Comparison of ENCODE assay signal across 12 cellular contexts in the genomic region with DNA sequence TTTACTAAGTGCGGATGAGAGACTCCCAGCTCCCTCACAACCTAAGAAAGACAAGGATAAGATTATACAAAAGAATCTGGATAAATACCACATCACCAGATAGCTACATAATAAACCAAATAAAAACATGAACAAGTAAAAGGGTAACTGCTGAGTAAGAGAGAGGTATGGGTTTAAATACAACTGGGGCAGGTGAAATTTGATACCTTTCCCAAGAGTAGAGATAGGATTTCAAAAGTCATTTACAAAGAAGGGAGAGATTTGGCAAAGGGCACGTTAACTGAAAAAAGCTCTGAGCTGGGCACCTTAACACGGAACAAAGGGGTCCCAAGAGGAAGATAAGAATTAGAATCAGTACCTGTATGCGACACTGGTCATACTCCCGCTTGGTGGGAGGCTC. TPM values are rescaled to one million over a fixed set of nuclear protein-coding genes. Genes with fewer than 3 reads are reported as not detected.
DNase-seq lines count a peak whose midpoint lies in the region; ATAC-seq and TF ChIP-seq lines count a peak whose summit lies in the region.
"Had no signal": no experiment of that assay in that cellular context is flagged by ENCODE, and none has a peak within 500 bp of the region (broad histone marks: within the 10 kb centered on the region; RNA-seq: fewer than 3 reads in every experiment).

No MANE protein-coding gene starts in this region.

- H3K36me3 ChIP-seq in A673 (ENCODE audit: insufficient read depth, low read length, poor library complexity, severe bottlenecking), result peaks cover 39% of the 10 kb centered on the region
- no peaks in the 10 kb centered on the region; the same call in 1 of the 2 replicates for H3K36me3 ChIP-seq in Caco-2 (ENCODE audit: control insufficient read depth, insufficient read depth, low read length)
- peaks cover 39% of the 10 kb centered on the region for H3K36me3 ChIP-seq in upper lobe of right lung

- POLR2A ChIA-PET in A673 (lab: Charles Lee; ENCODE audit: low non-redundant PET) (interaction anchor here (1.0 kb wide), 1 partner anchor 12 kb away, joined by 4 read pairs; the partner anchor contains the start of genes C11orf98 and CSKMT), Caco-2 (lab: Charles Lee) (interaction anchor here (0.5 to 1.0 kb wide), 2 partner anchors 12 to 51 kb away, joined by 10 to 11 read pairs; partner anchors contain the start of genes C11orf98, CSKMT and TTC9C), WTC11 (lab: Charles Lee) (interaction anchor here (1.0 to 1.8 kb wide), 2 partner anchors 12 to 56 kb away, joined by 3 to 8 read pairs; partner anchors contain the start of genes B3GAT3, C11orf98 and CSKMT)

- H3K27ac Mint-ChIP-seq in Caco-2 (ENCODE audit: unreplicated experiment), result no peak overlapping the region
- H3K27ac Mint-ChIP-seq in WTC11, result peak overlapping the region; percentile 48; the same call in 1 of the 2 replicates
- H3K27ac Mint-ChIP-seq in memory B cell, result peak overlapping the region; percentile 97

- H3K4me3 ChIP-seq in A673 (ENCODE audit: low read depth, low read length, poor library complexity, severe bottlenecking) (no peak overlapping the region), Caco-2 (ENCODE audit: low read depth, low read length) (no peak overlapping the region), upper lobe of right lung (no peak overlapping the region)

- no peaks in the 10 kb centered on the region for H3K27me3 Mint-ChIP-seq in Caco-2 (ENCODE audit: insufficient read depth, unreplicated experiment)
- H3K27me3 Mint-ChIP-seq in WTC11 (ENCODE audit: low read depth), result no peaks in the 10 kb centered on the region
- H3K27me3 Mint-ChIP-seq in memory B cell, result no peaks in the 10 kb centered on the region
- H3K27me3 Mint-ChIP-seq: stimulated activated naive CD8-positive, alpha-beta T cell treated with anti-CD3 and anti-CD28 coated beads, Interleukin-15, amount 100 ng/mL, for 72 hours had no signal

- H3K27ac ChIP-seq in A673 (ENCODE audit: low read depth, low read length, poor library complexity, severe bottlenecking) (peak overlapping the region; percentile 26), upper lobe of right lung (no peak overlapping the region)
- H3K27ac ChIP-seq: Peyer's patch had no signal

- TF ChIP-seq CTCF in A673 (conservative IDR thresholded peaks at IDR 0.05; ENCODE audit: low read depth, low read length) (no peak), Caco-2 (IDR thresholded peaks at IDR 0.05; ENCODE audit: insufficient read depth in 1 of 2, low read depth in 1 of 2, low read length in 1 of 2, severe bottlenecking in 1 of 2, unreplicated experiment in 1 of 2) (no peak), WTC11 (IDR thresholded peaks at IDR 0.05) (no peak), upper lobe of right lung (IDR thresholded peaks at IDR 0.05) (no peak)

- BruUV-seq in A673 (replicated peaks; lab: Mats Ljungman, UMichigan) (no TSS peak), Caco-2 (replicated peaks; lab: Mats Ljungman, UMichigan) (no TSS peak)

- H3K36me3 Mint-ChIP-seq in Caco-2 (ENCODE audit: insufficient read depth, unreplicated experiment), result peaks cover 44% of the 10 kb centered on the region
- peaks cover 37% of the 10 kb centered on the region for H3K36me3 Mint-ChIP-seq in WTC11
- peaks cover 11% of the 10 kb centered on the region for H3K36me3 Mint-ChIP-seq in memory B cell

- peaks cover 15% of the 10 kb centered on the region for H3K4me1 Mint-ChIP-seq in Caco-2 (ENCODE audit: low read depth, unreplicated experiment)
- H3K4me1 Mint-ChIP-seq in WTC11, result peaks cover 29% of the 10 kb centered on the region
- H3K4me1 Mint-ChIP-seq in memory B cell, result peaks cover 28% of the 10 kb centered on the region

- CTCF ChIA-PET in A673 (lab: Charles Lee) (interaction anchor here (0.5 kb wide), 1 partner anchor 188 kb away, joined by 5 read pairs; no protein-coding TSS in a partner anchor), Caco-2 (lab: Charles Lee) (interaction anchor here (0.6 to 1.9 kb wide), 2 partner anchors 109 to 289 kb away, joined by 3 to 7 read pairs; no protein-coding TSS in a partner anchor), WTC11 (lab: Charles Lee) (interaction anchor here (0.9 to 1.7 kb wide), 9 partner anchors 12 to 252 kb away, joined by 3 to 10 read pairs (median 5); partner anchors contain the start of genes BSCL2, C11orf98, CSKMT and GNG3)

- peaks cover 37% of the 10 kb centered on the region for H3K4me1 ChIP-seq in A673 (ENCODE audit: insufficient read depth, low read length, poor library complexity, severe bottlenecking)
- H3K4me1 ChIP-seq in Caco-2, result peaks cover 9% of the 10 kb centered on the region
- H3K4me1 ChIP-seq in upper lobe of right lung, result peaks cover 33% of the 10 kb centered on the region

- DNase-seq in A673 (ENCODE audit: low spot score) (no peak), Caco-2 (no peak), WTC11 (ENCODE audit: low spot score) (no peak), memory B cell (ENCODE audit: low spot score in 2 of 2) (no peak), upper lobe of right lung (no peak), NCI-H1092 (lab: John Stamatoyannopoulos, UW) (no peak), HUDEP-2 (lab: John Stamatoyannopoulos, UW; ENCODE audit: unreplicated experiment in 76 of 76) (no peak)
- DNase-seq in effector CD8-positive, alpha-beta T cell (lab: John Stamatoyannopoulos, UW), result no peak
- DNase-seq: DMS53; NCI-H187 treated with DMSO at 0.1 percent for 48 hours; Peyer's patch; stimulated activated naive CD8-positive, alpha-beta T cell treated with anti-CD3 and anti-CD28 coated beads, Interleukin-15, amount 100 ng/mL, for 72 hours had no signal

- H3K4me3 Mint-ChIP-seq in Caco-2 (ENCODE audit: unreplicated experiment) (peak overlapping the region; percentile 81), WTC11 (peak overlapping the region; percentile 87), memory B cell (peak overlapping the region; percentile 83)

- no peaks in the 10 kb centered on the region for H3K9me3 Mint-ChIP-seq in Caco-2 (ENCODE audit: unreplicated experiment)
- no peaks in the 10 kb centered on the region for H3K9me3 Mint-ChIP-seq in WTC11
- no peaks in the 10 kb centered on the region for H3K9me3 Mint-ChIP-seq in memory B cell
- H3K9me3 Mint-ChIP-seq: stimulated activated naive CD8-positive, alpha-beta T cell treated with anti-CD3 and anti-CD28 coated beads, Interleukin-15, amount 100 ng/mL, for 72 hours had no signal

- intact Hi-C loops in A673 (cut with micrococcal nuclease; ENCODE audit: unreplicated experiment), result no loop called here
- intact Hi-C loops in Caco-2 (cut with micrococcal nuclease; ENCODE audit: unreplicated experiment), result loop anchor here (10.0 kb wide), 1 partner anchor 282 kb away; no protein-coding TSS in a partner anchor
- intact Hi-C loops in upper lobe of right lung (cut with DNase I), result no loop called here

- H3K27me3 ChIP-seq in A673 (replicated peaks; ENCODE audit: insufficient read depth, low read depth, low read length, poor library complexity) (no peaks in the 10 kb centered on the region), Caco-2 (replicated peaks; ENCODE audit: control insufficient read depth, insufficient read depth, low read length) (no peaks in the 10 kb centered on the region), upper lobe of right lung (no peaks in the 10 kb centered on the region)
- H3K27me3 ChIP-seq: Peyer's patch had no signal

- ATAC-seq in WTC11 (no peak), memory B cell (ENCODE audit: low read depth) (no peak), upper lobe of right lung (no peak)
- ATAC-seq: stimulated activated naive CD8-positive, alpha-beta T cell treated with anti-CD3 and anti-CD28 coated beads, Interleukin-15, amount 100 ng/mL, for 72 hours had no signal

- H3K9me3 ChIP-seq in A673 (ENCODE audit: low read depth, low read length, poor library complexity, severe bottlenecking) (no peaks in the 10 kb centered on the region), Caco-2 (no peaks in the 10 kb centered on the region), upper lobe of right lung (no peaks in the 10 kb centered on the region)
- H3K9me3 ChIP-seq: Peyer's patch had no signal

TF ChIP-seq in WTC11, 78 proteins besides CTCF, POLR2A, EP300 and RAD21 (continues in another document):
- TF ChIP-seq, protein P1, sequence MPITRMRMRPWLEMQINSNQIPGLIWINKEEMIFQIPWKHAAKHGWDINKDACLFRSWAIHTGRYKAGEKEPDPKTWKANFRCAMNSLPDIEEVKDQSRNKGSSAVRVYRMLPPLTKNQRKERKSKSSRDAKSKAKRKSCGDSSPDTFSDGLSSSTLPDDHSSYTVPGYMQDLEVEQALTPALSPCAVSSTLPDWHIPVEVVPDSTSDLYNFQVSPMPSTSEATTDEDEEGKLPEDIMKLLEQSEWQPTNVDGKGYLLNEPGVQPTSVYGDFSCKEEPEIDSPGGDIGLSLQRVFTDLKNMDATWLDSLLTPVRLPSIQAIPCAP (CRISPR knock-in tag; IDR thresholded peaks at IDR 0.05), result no peak
- no peak for TF ChIP-seq NFYB (CRISPR knock-in tag; conservative IDR thresholded peaks at IDR 0.05; ENCODE audit: low read depth)

RNA-seq across cellular contexts. Expression of gene UBXN1, which starts 1.7 kb away (rescaled TPM):
- total RNA-seq in A673 (2021), result 143 and 147 TPM in 2 replicates
- 116 and 118 TPM in 2 replicates for total RNA-seq in Caco-2 (2022)
- total RNA-seq in WTC11 (2021), result 128 to 135 TPM (median 128 TPM) in 3 replicates
- 95.2 TPM for total RNA-seq in upper lobe of right lung

RNA-seq across cellular contexts. Expression of gene LBHD1, which starts 5.1 kb away (rescaled TPM):
- total RNA-seq in A673 (2021) (7.1 and 7.8 TPM in 2 replicates), Caco-2 (2022) (11.9 and 13.6 TPM in 2 replicates), WTC11 (2021) (4.2 to 6.3 TPM (median 5.1 TPM) in 3 replicates), upper lobe of right lung (6.1 TPM)

RNA-seq across cellular contexts. Expression of gene UQCC3, which starts 5.7 kb away (rescaled TPM):
- 28.0 and 29.0 TPM in 2 replicates for total RNA-seq in A673 (2021)
- total RNA-seq in Caco-2 (2022), result 23.9 and 24.0 TPM in 2 replicates
- 17.7 to 18.7 TPM (median 18.1 TPM) in 3 replicates for total RNA-seq in WTC11 (2021)
- total RNA-seq in upper lobe of right lung, result 5.7 TPM

RNA-seq across cellular contexts. Expression of gene CSKMT, which starts 12.0 kb away (rescaled TPM):
- 59.7 and 68.8 TPM in 2 replicates for total RNA-seq in A673 (2021)
- 38.2 and 40.1 TPM in 2 replicates for total RNA-seq in Caco-2 (2022)
- total RNA-seq in WTC11 (2021), result 60.7 to 75.6 TPM (median 60.9 TPM) in 3 replicates
- total RNA-seq in upper lobe of right lung, result 14.6 TPM

RNA-seq across cellular contexts. Expression of gene C11orf98, which starts 12.2 kb away (rescaled TPM):
- 124 and 141 TPM in 2 replicates for total RNA-seq in A673 (2021)
- 115 and 123 TPM in 2 replicates for total RNA-seq in Caco-2 (2022)
- total RNA-seq in WTC11 (2021), result 132 to 154 TPM (median 137 TPM) in 3 replicates
- total RNA-seq in upper lobe of right lung, result 41.7 TPM
